ENCODE assay signal across 13 cellular contexts in genomic region chr5:109418752-109419352, GRCh38. TPM values are rescaled to one million over a fixed set of nuclear protein-coding genes. Genes with fewer than 3 reads are reported as not detected.
A peak's percentile ranks its signal among the peaks of the same experiment; 100 is the strongest.
DNase-seq lines count a peak whose midpoint lies in the region; ATAC-seq, FAIRE-seq and TF ChIP-seq lines count a peak whose summit lies in the region.
"Had no signal": no experiment of that assay in that cellular context is flagged by ENCODE, and none has a peak within 500 bp of the region (broad histone marks: within the 10 kb centered on the region; RNA-seq: fewer than 3 reads in every experiment).

No MANE protein-coding gene starts in this region.

- no peaks in the 10 kb centered on the region for H3F3A ChIP-seq in Loucy (ENCODE audit: low read depth)

- no peak for DNase-seq in H1 (ENCODE audit: low read depth in 1 of 2, low spot score in 2 of 2)
- DNase-seq in neuronal stem cell (ENCODE audit: low spot score): no peak
- no peak for DNase-seq in AML-193 (lab: John Stamatoyannopoulos, UW)
- DNase-seq in SIG-M5 (lab: John Stamatoyannopoulos, UW): no peak
- DNase-seq: Caco-2; CD8-positive, alpha-beta memory T cell; GF-D8; H7 had no signal

- H3K36me3 ChIP-seq in Loucy (ENCODE audit: insufficient read depth, low read length): no peaks in the 10 kb centered on the region
- H3K36me3 ChIP-seq in H1 (ENCODE audit: control insufficient read depth in 2 of 4, insufficient read depth in 4 of 4, low read length in 3 of 4): no peaks in the 10 kb centered on the region
- H3K36me3 ChIP-seq in neuronal stem cell (replicated peaks in 1 of 2; ENCODE audit: control insufficient read depth in 2 of 2, insufficient read depth in 2 of 2, low read length in 2 of 2): no peaks in the 10 kb centered on the region
- H3K36me3 ChIP-seq: BLaER1 had no signal

- H3K18ac ChIP-seq in H1 (ENCODE audit: extremely low read depth, low read length) (no peak overlapping the region), neuronal stem cell (ENCODE audit: low read length) (no peak overlapping the region)

- H3K4ac ChIP-seq in H1 (replicated peaks; ENCODE audit: insufficient read length, low read depth, low read length): no peak overlapping the region
- H3K4ac ChIP-seq in neuronal stem cell (ENCODE audit: low read length): no peak overlapping the region

- no peak for ATAC-seq in HG03439 (IDR thresholded peaks at IDR 0.05; ENCODE audit: unreplicated experiment)
- ATAC-seq in activated CD4-positive, CD25-positive, alpha-beta regulatory T cell treated with anti-CD3 and anti-CD28 coated beads, Interleukin-2, amount 50 U/mL, for 24 hours: no peak
- ATAC-seq: A549 had no signal

- H2AFZ ChIP-seq in Loucy (ENCODE audit: low read length) (peak overlapping the region; percentile 43; the same call in 1 of the 2 replicates), H1 (ENCODE audit: low read length) (peak overlapping the region; percentile 79; the same call in 1 of the 2 replicates), neuronal stem cell (ENCODE audit: low read length) (peak overlapping the region; percentile 46)

- TF ChIP-seq CTCF in Loucy (conservative IDR thresholded peaks at IDR 0.05; ENCODE audit: low read length) (no peak), H1 (IDR thresholded peaks at IDR 0.05; ENCODE audit: control extremely low read depth in 1 of 3, insufficient read depth in 1 of 3, low read depth in 1 of 3, low read length in 3 of 3) (no peak)

- POLR2A ChIA-PET in H1 (lab: Charles Lee; ENCODE audit: partially characterized antibody): interaction anchor here (1.1 to 1.5 kb wide), 2 partner anchors 8 kb away, joined by 3 to 7 read pairs; partner anchors contain the start of gene PJA2

- no peak overlapping the region for H2BK20ac ChIP-seq in H1 (ENCODE audit: low read length)

- no peak overlapping the region for H3K23ac ChIP-seq in H1 (ENCODE audit: insufficient read length)
- H3K23ac ChIP-seq in neuronal stem cell (ENCODE audit: low read depth, low read length, poor library complexity): no peak overlapping the region

- H3K56ac ChIP-seq in H1 (replicated peaks; ENCODE audit: insufficient read length, low read depth, low read length): no peak overlapping the region

- H2AK5ac ChIP-seq in H1 (ENCODE audit: low read depth, low read length) (no peak overlapping the region), neuronal stem cell (ENCODE audit: low read depth, low read length) (no peak overlapping the region)

- H3K27me3 ChIP-seq in Loucy (ENCODE audit: insufficient read depth, low read length, poor library complexity, severe bottlenecking) (no peaks in the 10 kb centered on the region), H1 (replicated peaks in 1 of 4; ENCODE audit: control insufficient read depth in 3 of 4, extremely low read depth in 1 of 4, insufficient read depth in 3 of 4, low read length in 3 of 4) (peaks cover 0 to 2% (median 0%) of the 10 kb centered on the region in 4 experiments; a peak in 1 of 7 replicates), neuronal stem cell (ENCODE audit: control insufficient read depth in 3 of 3, insufficient read depth in 3 of 3, low read depth in 1 of 3, low read length in 3 of 3) (no peaks in the 10 kb centered on the region)
- H3K27me3 ChIP-seq: BLaER1 had no signal

- H3K4me2 ChIP-seq in Loucy (ENCODE audit: low read depth, low read length, poor library complexity, severe bottlenecking) (no peak overlapping the region), H1 (ENCODE audit: insufficient read depth in 1 of 2, low read depth in 2 of 2, low read length in 2 of 2) (no peak overlapping the region), neuronal stem cell (ENCODE audit: insufficient read depth, low read length, poor library complexity, severe bottlenecking) (no peak overlapping the region)
- H3K4me2 ChIP-seq: A549, BLaER1 had no signal

- peaks cover 7% of the 10 kb centered on the region; the same call in 1 of the 2 replicates for H3K9me3 ChIP-seq in Loucy (ENCODE audit: insufficient read depth, low read depth, low read length)
- peaks cover 2 to 4% of the 10 kb centered on the region in 2 experiments; a peak in 1 of 4 replicates for H3K9me3 ChIP-seq in H1 (ENCODE audit: insufficient read depth in 2 of 2, low read depth in 1 of 2, low read length in 1 of 2)
- peaks cover 2 to 21% of the 10 kb centered on the region in 2 donors for H3K9me3 ChIP-seq in neuronal stem cell (replicated peaks in 1 of 2; ENCODE audit: control insufficient read depth in 2 of 2, insufficient read depth in 1 of 2, low read depth in 1 of 2, low read length in 2 of 2)
- H3K9me3 ChIP-seq: A549, Caco-2 had no signal

- no peaks in the 10 kb centered on the region for H3K79me1 ChIP-seq in H1 (ENCODE audit: low read depth, low read length)
- no peaks in the 10 kb centered on the region for H3K79me1 ChIP-seq in neuronal stem cell (ENCODE audit: low read depth, low read length)

- H4K91ac ChIP-seq in H1 (replicated peaks; ENCODE audit: insufficient read length, low read length) (no peak overlapping the region), neuronal stem cell (ENCODE audit: low read depth, low read length, poor library complexity) (no peak overlapping the region)

- TF ChIP-seq EP300 in H1 (IDR thresholded peaks at IDR 0.05; ENCODE audit: borderline replicate concordance in 1 of 2, low read depth in 2 of 2, low read length in 2 of 2): no peak

- TF ChIP-seq RAD21 in H1 (IDR thresholded peaks at IDR 0.05 in 1 of 2, conservative IDR thresholded peaks at IDR 0.05 in 1 of 2; ENCODE audit: low read depth in 2 of 2, low read length in 2 of 2): no peak

- H2BK15ac ChIP-seq in H1 (ENCODE audit: low read length): no peak overlapping the region
- no peak overlapping the region for H2BK15ac ChIP-seq in neuronal stem cell (ENCODE audit: low read length)

- no peaks in the 10 kb centered on the region for H3K4me1 ChIP-seq in Loucy (ENCODE audit: insufficient read depth, low read length, poor library complexity, severe bottlenecking)
- no peaks in the 10 kb centered on the region for H3K4me1 ChIP-seq in H1 (replicated peaks in 1 of 4; ENCODE audit: control insufficient read depth in 3 of 4, insufficient read depth in 4 of 4, low read length in 3 of 4)
- H3K4me1 ChIP-seq in neuronal stem cell (ENCODE audit: control insufficient read depth in 2 of 2, insufficient read depth in 1 of 2, low read depth in 1 of 2, low read length in 2 of 2): peaks cover 2 to 3% of the 10 kb centered on the region in 2 donors
- H3K4me1 ChIP-seq: A549, Caco-2 had no signal

- no peak overlapping the region for H2BK12ac ChIP-seq in H1 (ENCODE audit: low read depth, low read length)
- no peak overlapping the region for H2BK12ac ChIP-seq in neuronal stem cell (ENCODE audit: low read length)

- H3K79me2 ChIP-seq in Loucy (ENCODE audit: insufficient read depth, low read length) (no peaks in the 10 kb centered on the region), H1 (ENCODE audit: control insufficient read depth in 1 of 2, insufficient read depth in 2 of 2, low read length in 2 of 2) (no peaks in the 10 kb centered on the region)

- no peaks in the 10 kb centered on the region for H3K9me2 ChIP-seq in Loucy (replicated peaks; ENCODE audit: low read depth, low read length)

- no peak overlapping the region for H4K8ac ChIP-seq in H1 (ENCODE audit: extremely low read depth, insufficient read depth, low read length)
- no peak overlapping the region for H4K8ac ChIP-seq in neuronal stem cell (ENCODE audit: low read depth, low read length)

- WGBS in H1 (ENCODE audit: extremely low coverage in 1 of 2, insufficient coverage in 1 of 2, insufficient read length in 1 of 2, insufficient replicate concordance in 2 of 2, low coverage in 1 of 2, low lambda C conversion rate in 2 of 2, missing lambda C conversion rate in 1 of 2), 2 experiments: 74% methylated on average over 3 of the region's 3 CpGs; no CpG with 5 or more reads in 1 of the 2 experiments
- no CpG with 5 or more reads among the region's 3 CpGs for WGBS in neuronal stem cell (ENCODE audit: extremely low coverage in 2 of 2, insufficient read length in 2 of 2, insufficient replicate concordance in 1 of 2), 2 donors

- H2BK5ac ChIP-seq in H1 (ENCODE audit: low read depth, low read length): no peak overlapping the region
- no peak overlapping the region for H2BK5ac ChIP-seq in neuronal stem cell (ENCODE audit: low read length)

- H3K14ac ChIP-seq in H1 (ENCODE audit: insufficient read length): no peak overlapping the region
- H3K14ac ChIP-seq in neuronal stem cell (ENCODE audit: low read length): no peak overlapping the region

- H3K23me2 ChIP-seq in H1 (ENCODE audit: low read depth, low read length): no peaks in the 10 kb centered on the region

- H4K5ac ChIP-seq in H1 (ENCODE audit: insufficient read length, low read depth, low read length): no peak overlapping the region

- CTCF ChIA-PET in H1 (lab: Charles Lee; ENCODE audit: partially characterized antibody): no interaction called here

- no peaks in the 10 kb centered on the region for H4K20me1 ChIP-seq in Loucy (ENCODE audit: insufficient read depth, low read length, poor library complexity, severe bottlenecking)
- H4K20me1 ChIP-seq in H1 (replicated peaks in 1 of 2; ENCODE audit: control insufficient read depth in 1 of 2, insufficient read depth in 2 of 2, low read length in 2 of 2): no peaks in the 10 kb centered on the region
- H4K20me1 ChIP-seq: BLaER1 had no signal

- FAIRE-seq in H1 (lab: Jason Lieb, UNC): no peak
- FAIRE-seq: A549 had no signal

- H3K27ac ChIP-seq in H1 (ENCODE audit: low read depth, low read length) (no peak overlapping the region), neuronal stem cell (replicated peaks; ENCODE audit: low read length) (no peak overlapping the region)
- H3K27ac ChIP-seq: A549, BLaER1 had no signal

- H3K4me3 ChIP-seq in Loucy (ENCODE audit: low read length, poor library complexity, severe bottlenecking) (no peak overlapping the region), H1 (ENCODE audit: extremely low read depth in 1 of 4, insufficient read depth in 2 of 4, low read depth in 3 of 4, low read length in 4 of 4) (no peak overlapping the region), neuronal stem cell (ENCODE audit: low read length in 2 of 2) (no peak overlapping the region)
- H3K4me3 ChIP-seq: A549, BLaER1 had no signal

- TF ChIP-seq POLR2A in H1 (IDR thresholded peaks at IDR 0.05; ENCODE audit: control extremely low read depth in 1 of 2, low read depth in 2 of 2, low read length in 2 of 2): no peak

- no peak overlapping the region for H3K9ac ChIP-seq in Loucy (ENCODE audit: low read depth, low read length, poor library complexity, severe bottlenecking)
- no peak overlapping the region for H3K9ac ChIP-seq in H1 (replicated peaks in 1 of 4; ENCODE audit: extremely low read depth in 1 of 4, low read depth in 3 of 4, low read length in 3 of 4)
- no peak overlapping the region for H3K9ac ChIP-seq in neuronal stem cell (ENCODE audit: low read depth, low read length, poor library complexity)
- H3K9ac ChIP-seq: BLaER1 had no signal

- H2BK120ac ChIP-seq in H1 (replicated peaks; ENCODE audit: low read depth, low read length): no peak overlapping the region
- H2BK120ac ChIP-seq in neuronal stem cell (ENCODE audit: low read depth, low read length): no peak overlapping the region

RNA-seq across cellular contexts. Expression of gene PJA2, which starts 9.1 kb away (rescaled TPM):
- 46.4 and 47.7 TPM in 2 replicates for total RNA-seq in H1 (2021; fragmentation: NEBNext Ultra II Directional; extraction: Animal tissue kit (Norgen Biotek cat#: 25700))
- 9.5 and 15.3 TPM in 2 replicates for polyA plus RNA-seq in H1 (2011; rRNA removed)
- 23.3 TPM for polyA plus RNA-seq in H1 (2011; cell fraction: cytosol; rRNA removed)
- polyA plus RNA-seq in H1 (2011; cell fraction: nucleus; rRNA removed): 8.0 TPM
- polyA plus RNA-seq in H1 (2012, experiment 1 of 2): 15.0 to 29.0 TPM (median 19.2 TPM) in 4 replicates
- 1.9 TPM for polyA plus RNA-seq in H1 (2012, experiment 2 of 2)
- 24.5 TPM for polyA plus RNA-seq in H1 (2013, experiment 1 of 2)
- polyA plus RNA-seq in H1 (2013, experiment 2 of 2): 25.6 TPM
- 45.2 and 57.2 TPM in 2 replicates for polyA minus RNA-seq in H1 (2011; rRNA and poly(A)+ RNA removed)
- 24.1 TPM for polyA minus RNA-seq in H1 (2011; cell fraction: cytosol; rRNA and poly(A)+ RNA removed)
- 35.2 TPM for polyA minus RNA-seq in H1 (2011; cell fraction: nucleus; rRNA and poly(A)+ RNA removed)
- polyA plus RNA-seq in neuronal stem cell (2013, experiment 1 of 2): 50.4 TPM
- 51.3 TPM for polyA plus RNA-seq in neuronal stem cell (2013, experiment 2 of 2)
